In the genomic region with DNA sequence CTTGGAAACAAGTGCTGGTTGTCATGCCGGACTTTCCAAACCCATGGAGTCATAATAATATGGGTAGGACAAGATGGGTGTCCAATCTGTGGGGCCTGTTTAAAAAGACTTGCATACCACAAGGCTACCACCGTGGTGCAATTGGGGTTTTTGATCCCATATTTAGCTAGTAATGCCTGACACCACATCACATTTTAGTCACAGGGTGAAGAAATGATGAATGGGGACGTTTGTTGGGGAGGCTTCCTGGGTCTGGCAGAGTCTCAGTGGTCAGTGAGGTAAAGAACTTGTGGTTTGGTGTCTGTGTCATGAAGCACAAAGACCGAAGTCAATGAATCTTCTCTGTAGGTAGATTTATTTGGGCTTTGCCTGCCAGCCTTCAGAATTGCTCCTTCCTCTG, we compare ENCODE assay signal across 14 cellular contexts. TPM values are rescaled to one million over a fixed set of nuclear protein-coding genes. Genes with fewer than 3 reads are reported as not detected.
A peak's percentile ranks its signal among the peaks of the same experiment; 100 is the strongest.
DNase-seq lines count a peak whose midpoint lies in the region; ATAC-seq, FAIRE-seq and TF ChIP-seq lines count a peak whose summit lies in the region.
"Had no signal": no experiment of that assay in that cellular context is flagged by ENCODE, and none has a peak within 500 bp of the region (broad histone marks: within the 10 kb centered on the region; RNA-seq: fewer than 3 reads in every experiment).

No MANE protein-coding gene starts in this region.

- DNase-seq in GM12891 (ENCODE audit: insufficient read length, low spot score) = no peak
- peak; percentile 51 for DNase-seq in astrocyte of the hippocampus (ENCODE audit: low read depth, low spot score)
- DNase-seq in occipital lobe (lab: John Stamatoyannopoulos, UW) = no peak
- DNase-seq in activated CD4-positive, alpha-beta T cell treated with anti-CD3 and anti-CD28 coated beads, Interleukin-2, amount 10 ng/mL, durations not matched to agents 7 days and 5 days = no peak
- no peak for DNase-seq in breast epithelium (ENCODE audit: low spot score in 2 of 2)
- DNase-seq: BE2C; central memory CD4-positive, alpha-beta T cell; esophagus squamous epithelium; natural killer cell had no signal

- H3K4me3 Mint-ChIP-seq in activated CD4-positive, alpha-beta T cell treated with anti-CD3 and anti-CD28 coated beads, Interleukin-2, amount 10 ng/mL, durations not matched to agents 7 days and 5 days = no peak overlapping the region
- H3K4me3 Mint-ChIP-seq: natural killer cell; stimulated activated memory B cell treated with anti-CD40 and anti-IgM and Interleukin-4, amounts not matched to agents 10 μg/mL and 1 μg/mL and 100 μg/mL, for 72 hours had no signal

- TF ChIP-seq POLR2A in GM12891 (IDR thresholded peaks at IDR 0.05; ENCODE audit: low read depth, low read length) (no peak), breast epithelium (IDR thresholded peaks at IDR 0.05) (no peak)

- H3K27me3 Mint-ChIP-seq in activated CD4-positive, alpha-beta T cell treated with anti-CD3 and anti-CD28 coated beads, Interleukin-2, amount 10 ng/mL, durations not matched to agents 7 days and 5 days = peaks cover 6% of the 10 kb centered on the region
- H3K27me3 Mint-ChIP-seq: stimulated activated memory B cell treated with anti-CD40 and anti-IgM and Interleukin-4, amounts not matched to agents 10 μg/mL and 1 μg/mL and 100 μg/mL, for 72 hours had no signal

- H3K27ac ChIP-seq in breast epithelium = no peak overlapping the region
- H3K27ac ChIP-seq: esophagus squamous epithelium had no signal

- no peak overlapping the region for H3K4me3 ChIP-seq in breast epithelium
- H3K4me3 ChIP-seq: esophagus squamous epithelium had no signal

- no peak overlapping the region for H3K27ac Mint-ChIP-seq in activated CD4-positive, alpha-beta T cell treated with anti-CD3 and anti-CD28 coated beads, Interleukin-2, amount 10 ng/mL, durations not matched to agents 7 days and 5 days
- H3K27ac Mint-ChIP-seq: natural killer cell; stimulated activated memory B cell treated with anti-CD40 and anti-IgM and Interleukin-4, amounts not matched to agents 10 μg/mL and 1 μg/mL and 100 μg/mL, for 72 hours had no signal

- peaks cover 0 to 6% of the 10 kb centered on the region in 2 donors for H3K4me1 ChIP-seq in breast epithelium
- H3K4me1 ChIP-seq: BE2C had no signal

- no peaks in the 10 kb centered on the region for H3K36me3 Mint-ChIP-seq in activated CD4-positive, alpha-beta T cell treated with anti-CD3 and anti-CD28 coated beads, Interleukin-2, amount 10 ng/mL, durations not matched to agents 7 days and 5 days (ENCODE audit: low read depth)
- H3K36me3 Mint-ChIP-seq: natural killer cell; stimulated activated memory B cell treated with anti-CD40 and anti-IgM and Interleukin-4, amounts not matched to agents 10 μg/mL and 1 μg/mL and 100 μg/mL, for 72 hours had no signal

- FAIRE-seq in GM12891 (lab: Jason Lieb, UNC) = no peak

- H3K9me3 Mint-ChIP-seq in activated CD4-positive, alpha-beta T cell treated with anti-CD3 and anti-CD28 coated beads, Interleukin-2, amount 10 ng/mL, durations not matched to agents 7 days and 5 days = no peaks in the 10 kb centered on the region
- H3K9me3 Mint-ChIP-seq: stimulated activated memory B cell treated with anti-CD40 and anti-IgM and Interleukin-4, amounts not matched to agents 10 μg/mL and 1 μg/mL and 100 μg/mL, for 72 hours had no signal

- no peaks in the 10 kb centered on the region for H3K27me3 ChIP-seq in breast epithelium
- H3K27me3 ChIP-seq: BE2C, esophagus squamous epithelium had no signal

- TF ChIP-seq CTCF in breast epithelium (IDR thresholded peaks at IDR 0.05) = no peak

- intact Hi-C loops in breast epithelium (cut with DNase I; ENCODE audit: low total_unique reads) = no loop called here

- CTCF ChIA-PET in activated CD4-positive, alpha-beta T cell treated with anti-CD3 and anti-CD28 coated beads, Interleukin-2, amount 10 ng/mL, durations not matched to agents 7 days and 5 days (lab: Charles Lee) = no interaction called here

- no peaks in the 10 kb centered on the region for H3K36me3 ChIP-seq in breast epithelium
- H3K36me3 ChIP-seq: BE2C, esophagus squamous epithelium had no signal

- H3K4me1 Mint-ChIP-seq in activated CD4-positive, alpha-beta T cell treated with anti-CD3 and anti-CD28 coated beads, Interleukin-2, amount 10 ng/mL, durations not matched to agents 7 days and 5 days = no peaks in the 10 kb centered on the region
- H3K4me1 Mint-ChIP-seq: natural killer cell; stimulated activated memory B cell treated with anti-CD40 and anti-IgM and Interleukin-4, amounts not matched to agents 10 μg/mL and 1 μg/mL and 100 μg/mL, for 72 hours had no signal

- POLR2A ChIA-PET in activated CD4-positive, alpha-beta T cell treated with anti-CD3 and anti-CD28 coated beads, Interleukin-2, amount 10 ng/mL, durations not matched to agents 7 days and 5 days (lab: Charles Lee) = no interaction called here

- H3K9me3 ChIP-seq in breast epithelium = no peaks in the 10 kb centered on the region
- H3K9me3 ChIP-seq: BE2C, esophagus squamous epithelium had no signal

- ATAC-seq in GM21447 (IDR thresholded peaks at IDR 0.05; ENCODE audit: unreplicated experiment) = peak; percentile 55
- peak; percentile 65 for ATAC-seq in HG03442 (IDR thresholded peaks at IDR 0.05; ENCODE audit: unreplicated experiment)
- no peak for ATAC-seq in GM21825 (IDR thresholded peaks at IDR 0.05; ENCODE audit: unreplicated experiment)
- ATAC-seq: natural killer cell; stimulated activated memory B cell treated with anti-CD40 and anti-IgM and Interleukin-4, amounts not matched to agents 10 μg/mL and 1 μg/mL and 100 μg/mL, for 72 hours had no signal

TF ChIP-seq in GM12891, 5 proteins besides CTCF, POLR2A, EP300 and RAD21:
- no peak for TF ChIP-seq TAF1 (IDR thresholded peaks at IDR 0.05; ENCODE audit: low read depth, low read length)
- TF ChIP-seq SPI1 (IDR thresholded peaks at IDR 0.05; ENCODE audit: low read depth, low read length) = 0 out of 2 replicates have a peak, but pooled peaks have one; percentile 1
- no peak for TF ChIP-seq PAX5 (IDR thresholded peaks at IDR 0.05; ENCODE audit: insufficient read depth, low read length, severe bottlenecking)
- no peak for TF ChIP-seq POLR2AphosphoS5 (IDR thresholded peaks at IDR 0.05; ENCODE audit: low read depth, low read length)
- TF ChIP-seq POU2F2 (IDR thresholded peaks at IDR 0.05; ENCODE audit: low read depth, low read length) = peak; percentile 87; the same call in 1 of the 2 replicates

RNA-seq across cellular contexts. Expression of a gene that starts 31.0 kb away (rescaled TPM):
- 31.4 TPM for polyA plus RNA-seq in GM12891 (2012; ENCODE audit: low read depth, missing spikeins)
- total RNA-seq in occipital lobe = 2.8 TPM
- not detected for total RNA-seq in activated CD4-positive, alpha-beta T cell treated with anti-CD3 and anti-CD28 coated beads, Interleukin-2, amount 10 ng/mL, durations not matched to agents 7 days and 5 days
- 10 to 100 TPM in 2 of 3 donors, 1 to 10 TPM in 1; 1.6 to 12.3 (median 10.2) TPM for total RNA-seq in breast epithelium
- total RNA-seq: OCI-LY7 had no signal
